Comparison of ENCODE assay signal across 12 cellular contexts in the genomic region with DNA sequence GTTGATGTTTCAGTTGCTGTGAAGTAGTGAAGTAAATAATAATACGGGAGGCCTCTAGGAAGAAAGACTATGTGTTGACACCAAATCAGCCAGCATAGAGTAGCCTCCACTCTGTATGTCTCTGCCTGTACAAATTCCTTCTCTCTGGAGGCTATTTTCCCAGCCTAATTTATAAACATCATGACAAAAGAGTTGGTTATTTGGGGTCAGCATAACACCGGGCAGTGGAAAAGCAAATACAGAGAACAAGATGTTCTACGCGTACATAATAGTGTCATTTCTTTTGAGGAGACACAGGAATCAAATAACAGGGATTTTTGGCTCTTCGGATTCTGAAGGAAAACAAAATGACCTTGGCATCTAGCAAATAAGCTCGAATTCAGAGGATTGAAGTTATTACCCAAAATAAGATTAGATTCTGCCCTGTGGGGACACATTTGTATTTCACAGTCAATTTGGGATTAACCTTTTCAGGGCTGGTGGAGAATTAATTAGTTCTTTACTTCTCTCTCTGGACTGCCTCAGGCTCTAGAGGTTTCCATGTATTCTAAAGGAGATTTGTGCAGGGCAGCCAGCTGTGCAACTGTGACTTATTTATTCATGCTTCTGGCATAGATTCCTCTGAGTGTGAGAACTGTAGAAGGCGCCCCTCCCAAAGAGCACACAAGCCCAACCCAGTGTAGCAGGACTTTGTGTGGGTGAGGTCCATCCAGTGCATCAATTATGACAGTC. TPM values are rescaled to one million over a fixed set of nuclear protein-coding genes. Genes with fewer than 3 reads are reported as not detected.
A peak's percentile ranks its signal among the peaks of the same experiment; 100 is the strongest.
DNase-seq lines count a peak whose midpoint lies in the region; ATAC-seq and TF ChIP-seq lines count a peak whose summit lies in the region.
"Had no signal": no experiment of that assay in that cellular context is flagged by ENCODE, and none has a peak within 500 bp of the region (broad histone marks: within the 10 kb centered on the region; RNA-seq: fewer than 3 reads in every experiment).

No MANE protein-coding gene starts in this region.

- H3K27ac ChIP-seq in 22Rv1 (peak overlapping the region; percentile 73), PC-3 (ENCODE audit: low read length) (no peak overlapping the region), prostate gland (peak overlapping the region; percentile 72 to 81)

- H3K36me3 ChIP-seq in PC-3 (ENCODE audit: low read depth, low read length) (no peaks in the 10 kb centered on the region), prostate gland (no peaks in the 10 kb centered on the region)

- H3K4me2 ChIP-seq in PC-3 (ENCODE audit: low read length): no peak overlapping the region

- no peaks in the 10 kb centered on the region for H3K9me2 ChIP-seq in PC-3 (replicated peaks; ENCODE audit: low read length)

- H3K9me3 ChIP-seq in PC-3 (ENCODE audit: low read length) (no peaks in the 10 kb centered on the region), prostate gland (no peaks in the 10 kb centered on the region)

- H4K20me1 ChIP-seq in PC-3 (ENCODE audit: low read length): no peaks in the 10 kb centered on the region

- no peaks in the 10 kb centered on the region for H3K79me2 ChIP-seq in PC-3 (ENCODE audit: low read length)

- no peaks in the 10 kb centered on the region for H3F3A ChIP-seq in PC-3 (ENCODE audit: low read length, unreplicated experiment)

- no peak overlapping the region for H2AFZ ChIP-seq in PC-3 (ENCODE audit: low read length)

- ATAC-seq in PC-3 (peak; percentile 68), HG03565 (IDR thresholded peaks at IDR 0.05; ENCODE audit: unreplicated experiment) (no peak), GM18520 (IDR thresholded peaks at IDR 0.05; ENCODE audit: unreplicated experiment) (no peak), GM18870 (IDR thresholded peaks at IDR 0.05; ENCODE audit: unreplicated experiment) (no peak)
- ATAC-seq: GM12878, T-cell had no signal

- H3K27me3 ChIP-seq in PC-3 (ENCODE audit: low read length): no peaks in the 10 kb centered on the region
- no peaks in the 10 kb centered on the region for H3K27me3 ChIP-seq in prostate gland (replicated peaks; ENCODE audit: insufficient read depth)

- WGBS in prostate gland: 23% methylated on average over 7 of the region's 7 CpGs

- CTCF ChIA-PET in PC-3 (lab: Charles Lee): no interaction called here

- no peak for DNase-seq in PC-3
- DNase-seq in fibroblast of pulmonary artery (ENCODE audit: low read depth): peak; percentile 28
- DNase-seq in prostate gland (ENCODE audit: low spot score): peak; percentile 28
- no peak for DNase-seq in hippocampal formation (lab: John Stamatoyannopoulos, UW)
- DNase-seq: activated naive CD4-positive, alpha-beta T cell treated with anti-CD3 and anti-CD28 coated beads for 36 hours; NCI-H2029 treated with DMSO at 0.1 percent for 48 hours; T-cell had no signal

- POLR2A ChIA-PET in PC-3 (lab: Charles Lee; ENCODE audit: unreplicated experiment): no interaction called here

- H3K4me1 ChIP-seq in PC-3 (ENCODE audit: insufficient read depth, low read length): peaks cover 9% of the 10 kb centered on the region
- peaks cover 3% of the 10 kb centered on the region for H3K4me1 ChIP-seq in prostate gland (replicated peaks)

- no TSS peak for BruUV-seq in PC-3 (replicated peaks; lab: Mats Ljungman, UMichigan)

- no peak overlapping the region for H3K9ac ChIP-seq in PC-3 (ENCODE audit: low read length)

- intact Hi-C loops in PC-3 (cut with micrococcal nuclease): loop anchor here (5.0 kb wide), 1 partner anchor 49 kb away; no protein-coding TSS in a partner anchor
- intact Hi-C loops in prostate gland (cut with DNase I): no loop called here

- no peak overlapping the region for H3K4me3 ChIP-seq in PC-3 (ENCODE audit: low read length)
- no peak overlapping the region for H3K4me3 ChIP-seq in fibroblast of pulmonary artery (replicated peaks; ENCODE audit: low read depth, low read length)
- no peak overlapping the region for H3K4me3 ChIP-seq in prostate gland
- H3K4me3 ChIP-seq: GM12878 had no signal

- TF ChIP-seq POLR2A in prostate gland (IDR thresholded peaks at IDR 0.05): no peak

- TF ChIP-seq CTCF in 22Rv1 (IDR thresholded peaks at IDR 0.05) (no peak), PC-3 (conservative IDR thresholded peaks at IDR 0.05; ENCODE audit: low read depth, low read length) (no peak), fibroblast of pulmonary artery (IDR thresholded peaks at IDR 0.05; ENCODE audit: low read length, missing control alignments) (no peak), prostate gland (IDR thresholded peaks at IDR 0.05) (no peak)

RNA-seq across cellular contexts. Expression of gene SYTL4, which starts 14.1 kb away (rescaled TPM):
- total RNA-seq in PC-3 (2014; rRNA removed) (2.7 and 3.2 TPM in 2 replicates), prostate gland (10 to 100 TPM; 25.7 to 39.3 TPM)
- total RNA-seq: activated naive CD4-positive, alpha-beta T cell treated with anti-CD3 and anti-CD28 coated beads for 36 hours had no signal

Comparison
In these comparisons a context has a peak if more than half of its experiments do, and no peak if none do; other contexts are left out.
1. DNase-seq: peak in fibroblast of pulmonary artery (single experiment) and prostate gland (single experiment); none in PC-3 (single experiment) and hippocampal formation (0 of 2).